11 cellular contexts compared by ENCODE assay signal in genomic region chr1:244052011-244052727, GRCh38. TPM values are rescaled to one million over a fixed set of nuclear protein-coding genes. Genes with fewer than 3 reads are reported as not detected.
DNase-seq lines count a peak whose midpoint lies in the region; ATAC-seq and TF ChIP-seq lines count a peak whose summit lies in the region.
"Had no signal": no experiment of that assay in that cellular context is flagged by ENCODE, and none has a peak within 500 bp of the region (broad histone marks: within the 10 kb centered on the region; RNA-seq: fewer than 3 reads in every experiment).

No MANE protein-coding gene starts in this region.

- no peak overlapping the region for H4K8ac ChIP-seq in IMR-90 (ENCODE audit: low read depth in 2 of 2, low read length in 2 of 2)

- H3K36me3 Mint-ChIP-seq in activated naive CD4-positive, alpha-beta T cell treated with anti-CD3 and anti-CD28 coated beads, Interleukin-2, amount 50 U/mL, for 72 hours, result peaks cover 0 to 6% of the 10 kb centered on the region in 2 donors

- H3K9me3 Mint-ChIP-seq in activated naive CD4-positive, alpha-beta T cell treated with anti-CD3 and anti-CD28 coated beads, Interleukin-2, amount 50 U/mL, for 72 hours, result no peaks in the 10 kb centered on the region
- H3K9me3 Mint-ChIP-seq: CD4-positive, CD25-positive, alpha-beta regulatory T cell had no signal

- H2AK5ac ChIP-seq in IMR-90 (ENCODE audit: low read depth, low read length), result no peak overlapping the region

- no peak for TF ChIP-seq RAD21 in IMR-90 (IDR thresholded peaks at IDR 0.05; ENCODE audit: low read length)

- 0 out of 2 replicates have a peak overlapping the region, but pooled peaks have one; percentile 59 for H3K23ac ChIP-seq in IMR-90 (ENCODE audit: low read depth, low read length)

- H3K27ac ChIP-seq in IMR-90 (ENCODE audit: insufficient read depth, low read length) (no peak overlapping the region), layer of hippocampus (ENCODE audit: low read depth, low read length) (peak overlapping the region; percentile 68), upper lobe of left lung (peak overlapping the region in 1 of 4 donors; percentile 32)

- intact Hi-C loops in IMR-90 (cut with micrococcal nuclease), result loop anchor here (10.0 kb wide), 1 partner anchor 53 kb away; no protein-coding TSS in a partner anchor

- no peaks in the 10 kb centered on the region for H3K9me3 ChIP-seq in IMR-90 (ENCODE audit: control insufficient read depth, insufficient read depth, low read length)
- no peaks in the 10 kb centered on the region for H3K9me3 ChIP-seq in upper lobe of left lung
- H3K9me3 ChIP-seq: mucosa of descending colon had no signal

- no peak overlapping the region for H3K27ac Mint-ChIP-seq in activated naive CD4-positive, alpha-beta T cell treated with anti-CD3 and anti-CD28 coated beads, Interleukin-2, amount 50 U/mL, for 72 hours

- DNase-seq in ACHN (peak; percentile 48), IMR-90 (peak; percentile 19), upper lobe of left lung (no peak)
- no peak for DNase-seq in activated naive CD4-positive, alpha-beta T cell treated with anti-CD3 and anti-CD28 coated beads, Interleukin-2, amount 50 U/mL, for 72 hours (ENCODE audit: low spot score in 2 of 2)
- DNase-seq: CD4-positive, CD25-positive, alpha-beta regulatory T cell had no signal

- no peak overlapping the region for H4K5ac ChIP-seq in IMR-90 (ENCODE audit: low read depth, low read length)

- no peak for TF ChIP-seq EP300 in upper lobe of left lung (IDR thresholded peaks at IDR 0.05)

- dilution Hi-C loops in IMR-90 (cut with HindIII; ENCODE audit: low sequenced_read_pairs, unreplicated experiment), result no loop called here

- H3K14ac ChIP-seq in IMR-90 (replicated peaks; ENCODE audit: low read depth, low read length), result no peak overlapping the region

- H3K27me3 ChIP-seq in IMR-90 (ENCODE audit: control insufficient read depth, insufficient read depth, low read length) (no peaks in the 10 kb centered on the region), layer of hippocampus (ENCODE audit: control insufficient read depth, insufficient read depth, low read length) (no peaks in the 10 kb centered on the region), upper lobe of left lung (no peaks in the 10 kb centered on the region)

- no peak overlapping the region for H2AK9ac ChIP-seq in IMR-90 (replicated peaks; ENCODE audit: low read depth, low read length, poor library complexity)

- H3K36me3 ChIP-seq in IMR-90 (ENCODE audit: control insufficient read depth, insufficient read depth, low read length) (peaks cover 17% of the 10 kb centered on the region), upper lobe of left lung (peaks cover 10 to 23% (median 19%) of the 10 kb centered on the region in 4 donors)

- H2BK120ac ChIP-seq in IMR-90 (ENCODE audit: low read depth, low read length), result no peak overlapping the region

- no peak for TF ChIP-seq CTCF in IMR-90 (conservative IDR thresholded peaks at IDR 0.05; ENCODE audit: low read depth, low read length)
- TF ChIP-seq CTCF in upper lobe of left lung (IDR thresholded peaks at IDR 0.05), result no peak

- no TSS peak for BruUV-seq in IMR-90 (replicated peaks; lab: Mats Ljungman, UMichigan)

- H3K4me3 ChIP-seq in IMR-90 (ENCODE audit: insufficient read depth, low read depth, low read length) (no peak overlapping the region), upper lobe of left lung (no peak overlapping the region)
- H3K4me3 ChIP-seq: mucosa of descending colon had no signal

- peaks cover 26 to 49% of the 10 kb centered on the region in 2 experiments for H3K79me1 ChIP-seq in IMR-90 (ENCODE audit: low read depth in 1 of 2, low read length in 2 of 2)

- H3K4me1 ChIP-seq in IMR-90 (ENCODE audit: control insufficient read depth, insufficient read depth, low read length), result no peaks in the 10 kb centered on the region; the same call in 1 of the 2 replicates
- H3K4me1 ChIP-seq in upper lobe of left lung, result peaks cover 20 to 34% (median 24%) of the 10 kb centered on the region in 4 donors

- no peak overlapping the region for H2BK15ac ChIP-seq in IMR-90 (ENCODE audit: low read depth, low read length)

- no peak for ATAC-seq in IMR-90 (ENCODE audit: low read depth)
- ATAC-seq in SK-N-SH treated with all-trans-retinoic acid at 6 μM for 48 hours, result peak; percentile 7; the same call in 1 of the 3 replicates
- ATAC-seq in activated naive CD4-positive, alpha-beta T cell treated with anti-CD3 and anti-CD28 coated beads, Interleukin-2, amount 50 U/mL, for 72 hours, result no peak
- no peak for ATAC-seq in HG02642 (IDR thresholded peaks at IDR 0.05; ENCODE audit: poor library complexity, unreplicated experiment)
- ATAC-seq in GM18519 (IDR thresholded peaks at IDR 0.05; ENCODE audit: low FRiP score, unreplicated experiment), result no peak
- no peak for ATAC-seq in upper lobe of left lung (ENCODE audit: low FRiP score in 2 of 2)
- ATAC-seq: mucosa of descending colon, Panc1 had no signal

- H2BK20ac ChIP-seq in IMR-90 (ENCODE audit: low read depth, low read length), result no peak overlapping the region

- no peak overlapping the region for H2AFZ ChIP-seq in IMR-90 (replicated peaks; ENCODE audit: low read length, poor library complexity)

- no peak overlapping the region for H3K4ac ChIP-seq in IMR-90 (ENCODE audit: low read depth, low read length)

- CTCF ChIA-PET in IMR-90 (lab: Yijun Ruan, JAX), result no interaction called here

- H3K9ac ChIP-seq in IMR-90 (ENCODE audit: low read depth, low read length), result no peak overlapping the region

- in situ Hi-C loops in ACHN (cut with HindIII; ENCODE audit: low pct_ligation_motif_present, low pct_unique_long_range_greater_than_20kb, low sequenced_read_pairs) (no loop called here), IMR-90 (cut with MboI; ENCODE audit: low sequenced_read_pairs) (loop anchor here (25.0 kb wide), 1 partner anchor 210 kb away; no protein-coding TSS in a partner anchor)

- POLR2A ChIA-PET in IMR-90 (lab: Charles Lee; ENCODE audit: unreplicated experiment), result no interaction called here

- H3K18ac ChIP-seq in IMR-90 (ENCODE audit: low read depth, low read length), result no peak overlapping the region

- H2BK5ac ChIP-seq in IMR-90 (ENCODE audit: low read depth, low read length, poor library complexity, severe bottlenecking), result no peak overlapping the region

- no peak overlapping the region for H3K56ac ChIP-seq in IMR-90 (ENCODE audit: extremely low read depth, insufficient read depth, low read length)

- H4K91ac ChIP-seq in IMR-90 (ENCODE audit: insufficient read depth, low read depth, low read length), result no peak overlapping the region

- H3K9me1 ChIP-seq in IMR-90 (ENCODE audit: insufficient read depth, low read length), result no peaks in the 10 kb centered on the region

- H4K20me1 ChIP-seq in IMR-90 (ENCODE audit: insufficient read depth, low read length), result peaks cover 26% of the 10 kb centered on the region

- H3K4me2 ChIP-seq in IMR-90 (ENCODE audit: low read depth, low read length), result peak overlapping the region; percentile 40; the same call in 1 of the 2 replicates

- WGBS in IMR-90 (ENCODE audit: extremely low coverage in 2 of 2, insufficient read length in 1 of 2), 2 experiments, result no CpG with 5 or more reads among the region's 5 CpGs
- WGBS in upper lobe of left lung, 2 donors, result 32% methylated on average over 5 of the region's 5 CpGs

- no peak for TF ChIP-seq POLR2A in IMR-90 (IDR thresholded peaks at IDR 0.05; ENCODE audit: low read depth, low read length)
- TF ChIP-seq POLR2A in upper lobe of left lung (IDR thresholded peaks at IDR 0.05), result no peak

TF ChIP-seq in IMR-90, 13 proteins besides CTCF, POLR2A, EP300 and RAD21 (continues in another document):
- TF ChIP-seq CEBPB (IDR thresholded peaks at IDR 0.05; ENCODE audit: low read depth, low read length) (no peak), BHLHE40 (IDR thresholded peaks at IDR 0.05; ENCODE audit: low read depth, low read length) (no peak), RCOR1 (IDR thresholded peaks at IDR 0.05; ENCODE audit: insufficient replicate concordance, low read length) (no peak), NFE2L2 (IDR thresholded peaks at IDR 0.05; ENCODE audit: low read depth, low read length) (no peak), MXI1 (IDR thresholded peaks at IDR 0.05; ENCODE audit: borderline replicate concordance, low read depth, low read length) (no peak), ELK1 (IDR thresholded peaks at IDR 0.05; ENCODE audit: borderline replicate concordance, low read depth, low read length) (no peak)

TF ChIP-seq in SK-N-SH treated with all-trans-retinoic acid at 6 μM for 48 hours, 23 proteins besides CTCF, POLR2A, EP300 and RAD21 (continues in another document):
- TF ChIP-seq ZFP3 (CRISPR knock-in tag; IDR thresholded peaks at IDR 0.05), result no peak
- 0 out of 2 replicates have a peak, but pooled peaks have one; percentile 51 for TF ChIP-seq GLIS3 (CRISPR knock-in tag; IDR thresholded peaks at IDR 0.05)
- peak; percentile 76 for TF ChIP-seq TSHZ2 (CRISPR knock-in tag; IDR thresholded peaks at IDR 0.05)
- no peak for TF ChIP-seq TOX (CRISPR knock-in tag; IDR thresholded peaks at IDR 0.05; ENCODE audit: borderline replicate concordance)

RNA-seq across cellular contexts. Expression of gene ZBTB18, which starts 1.1 kb away (rescaled TPM):
- total RNA-seq in IMR-90 (2012; rRNA removed), result 14.7 and 16.0 TPM in 2 replicates
- polyA plus RNA-seq in IMR-90 (2012; rRNA removed), result 10.0 and 10.3 TPM in 2 replicates
- 5.8 and 6.4 TPM in 2 replicates for polyA plus RNA-seq in IMR-90 (2012; cell fraction: cytosol; rRNA removed)
- polyA plus RNA-seq in IMR-90 (2012; cell fraction: nucleus; rRNA removed; ENCODE audit: low replicate concordance), result 15.5 and 19.3 TPM in 2 replicates
- 10 to 100 TPM in 1 of 2 donors, 1 to 10 TPM in 1; 5.2 to 17.4 TPM for total RNA-seq in activated naive CD4-positive, alpha-beta T cell treated with anti-CD3 and anti-CD28 coated beads, Interleukin-2, amount 50 U/mL, for 72 hours
- total RNA-seq in upper lobe of left lung, result 10 to 100 TPM; 14.8 to 29.7 (median 20.4) TPM

Comparison
In these comparisons a context has a peak if more than half of its experiments do, and no peak if none do; other contexts are left out.
1. DNase-seq: peak in ACHN (single experiment) and IMR-90 (single experiment); none in activated naive CD4-positive, alpha-beta T cell treated with anti-CD3 and anti-CD28 coated beads, Interleukin-2, amount 50 U/mL, for 72 hours (0 of 2) and upper lobe of left lung (0 of 2).